Comparison of ENCODE assay signal across 8 cellular contexts in the genomic region with DNA sequence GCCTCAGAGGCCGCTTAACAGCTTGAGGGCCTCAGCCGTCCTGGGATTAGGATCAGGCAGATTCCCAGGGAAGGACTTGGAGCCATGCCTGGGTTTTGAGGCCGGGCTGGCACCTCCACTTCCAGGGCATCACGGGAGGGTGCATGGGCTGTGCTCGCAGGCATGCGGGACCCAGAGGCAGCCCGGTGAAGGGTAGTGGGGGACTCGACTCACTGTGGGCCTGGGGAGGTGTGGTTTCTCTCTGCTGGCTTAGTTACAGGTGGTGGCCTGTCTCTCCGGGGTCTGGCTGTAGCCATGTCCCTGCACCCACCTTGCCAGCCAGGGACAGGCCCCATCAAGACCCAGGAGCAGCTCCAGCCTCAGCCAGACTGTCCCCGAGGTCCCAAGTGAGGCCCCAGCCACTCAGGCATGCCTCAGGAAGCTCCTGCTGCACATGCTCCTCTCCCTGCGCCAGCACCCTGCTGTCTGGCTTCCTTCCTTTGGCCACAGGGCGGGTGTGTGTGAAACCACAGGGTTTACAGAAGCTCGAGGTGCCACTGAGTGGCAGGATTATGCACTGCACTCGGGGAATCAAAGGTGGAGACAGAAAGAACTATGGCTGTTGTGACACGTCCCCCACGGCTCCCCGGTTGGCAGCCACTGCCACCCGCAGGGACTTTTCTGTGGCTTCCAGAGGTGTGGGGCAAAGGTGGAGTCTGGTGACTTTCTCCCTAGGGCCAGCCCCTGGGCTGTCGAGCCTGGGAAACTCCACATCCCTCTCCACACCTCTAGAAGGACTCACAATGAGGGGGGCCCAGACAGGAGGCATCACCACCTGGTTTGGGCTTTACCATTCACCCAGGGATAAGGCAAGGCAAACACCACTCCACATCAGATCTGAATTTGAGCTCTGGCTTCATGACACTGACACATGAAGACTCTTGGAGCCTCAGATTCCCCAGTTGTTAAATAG. TPM values are rescaled to one million over a fixed set of nuclear protein-coding genes. Genes with fewer than 3 reads are reported as not detected.
DNase-seq lines count a peak whose midpoint lies in the region; ATAC-seq and TF ChIP-seq lines count a peak whose summit lies in the region.

No MANE protein-coding gene starts in this region.

- peaks cover 11% of the 10 kb centered on the region for H3K27me3 Mint-ChIP-seq in activated naive CD8-positive, alpha-beta T cell treated with anti-CD3 and anti-CD28 coated beads, Interleukin-2, amount 10 ng/mL, durations not matched to agents 7 days and 5 days

- peak overlapping the region; percentile 64 for H3K4me3 Mint-ChIP-seq in activated naive CD8-positive, alpha-beta T cell treated with anti-CD3 and anti-CD28 coated beads, Interleukin-2, amount 10 ng/mL, durations not matched to agents 7 days and 5 days

- intact Hi-C loops in cardiac septum (cut with DNase I), result loop anchor here (1.0 to 2.0 kb wide), 2 partner anchors 78 to 111 kb away; no protein-coding TSS in a partner anchor

- peak; percentile 12 for DNase-seq in NCI-H1417 treated with DMSO at 0.1 percent for 48 hours (lab: John Stamatoyannopoulos, UW)
- peak; percentile 91 for DNase-seq in SW480 (ENCODE audit: low spot score)
- peak; percentile 83 for DNase-seq in activated naive CD8-positive, alpha-beta T cell treated with anti-CD3 and anti-CD28 coated beads, Interleukin-2, amount 10 ng/mL, durations not matched to agents 7 days and 5 days
- peak; percentile 89 for DNase-seq in cardiac septum (ENCODE audit: low spot score)
- peak; percentile 85 for DNase-seq in renal cortical epithelial cell (ENCODE audit: low read depth)
- no peak for DNase-seq in cortex of kidney (lab: John Stamatoyannopoulos, UW)

- H3K27ac Mint-ChIP-seq in activated naive CD8-positive, alpha-beta T cell treated with anti-CD3 and anti-CD28 coated beads, Interleukin-2, amount 10 ng/mL, durations not matched to agents 7 days and 5 days, result peak overlapping the region; percentile 78

- POLR2A ChIA-PET in activated naive CD8-positive, alpha-beta T cell treated with anti-CD3 and anti-CD28 coated beads, Interleukin-2, amount 10 ng/mL, durations not matched to agents 7 days and 5 days (lab: Charles Lee), result interaction anchor here (0.9 to 2.6 kb wide), 8 partner anchors 16 to 132 kb away, joined by 3 to 17 read pairs (median 6); partner anchors contain the start of genes GOLGA7B and ZFYVE27

- peak; percentile 96 for ATAC-seq in HG02759 (IDR thresholded peaks at IDR 0.05; ENCODE audit: unreplicated experiment)
- ATAC-seq in activated naive CD8-positive, alpha-beta T cell treated with anti-CD3 and anti-CD28 coated beads, Interleukin-2, amount 10 ng/mL, durations not matched to agents 7 days and 5 days (ENCODE audit: low read depth), result peak; percentile 99

- H3K4me1 Mint-ChIP-seq in activated naive CD8-positive, alpha-beta T cell treated with anti-CD3 and anti-CD28 coated beads, Interleukin-2, amount 10 ng/mL, durations not matched to agents 7 days and 5 days, result peaks cover 10% of the 10 kb centered on the region

- peak; percentile 79 for TF ChIP-seq CTCF in GM12875 (IDR thresholded peaks at IDR 0.05; ENCODE audit: borderline replicate concordance, insufficient read depth, low read depth, low read length)

- H3K36me3 Mint-ChIP-seq in activated naive CD8-positive, alpha-beta T cell treated with anti-CD3 and anti-CD28 coated beads, Interleukin-2, amount 10 ng/mL, durations not matched to agents 7 days and 5 days, result peaks cover 11% of the 10 kb centered on the region

- no peaks in the 10 kb centered on the region for H3K9me3 Mint-ChIP-seq in activated naive CD8-positive, alpha-beta T cell treated with anti-CD3 and anti-CD28 coated beads, Interleukin-2, amount 10 ng/mL, durations not matched to agents 7 days and 5 days

- H3K4me3 ChIP-seq in GM12875 (ENCODE audit: low read depth, low read length), result no peak overlapping the region

RNA-seq across cellular contexts. Expression of gene GOLGA7B, which starts 19.7 kb away (rescaled TPM):
- total RNA-seq in activated naive CD8-positive, alpha-beta T cell treated with anti-CD3 and anti-CD28 coated beads, Interleukin-2, amount 10 ng/mL, durations not matched to agents 7 days and 5 days, result 10 to 100 TPM; 10.8 to 12.0 TPM
- total RNA-seq in cardiac septum, result 0.54 TPM
- 0.05 and 0.35 TPM in 2 replicates for total RNA-seq in renal cortical epithelial cell
